11 cellular contexts compared by ENCODE assay signal in the genomic region with DNA sequence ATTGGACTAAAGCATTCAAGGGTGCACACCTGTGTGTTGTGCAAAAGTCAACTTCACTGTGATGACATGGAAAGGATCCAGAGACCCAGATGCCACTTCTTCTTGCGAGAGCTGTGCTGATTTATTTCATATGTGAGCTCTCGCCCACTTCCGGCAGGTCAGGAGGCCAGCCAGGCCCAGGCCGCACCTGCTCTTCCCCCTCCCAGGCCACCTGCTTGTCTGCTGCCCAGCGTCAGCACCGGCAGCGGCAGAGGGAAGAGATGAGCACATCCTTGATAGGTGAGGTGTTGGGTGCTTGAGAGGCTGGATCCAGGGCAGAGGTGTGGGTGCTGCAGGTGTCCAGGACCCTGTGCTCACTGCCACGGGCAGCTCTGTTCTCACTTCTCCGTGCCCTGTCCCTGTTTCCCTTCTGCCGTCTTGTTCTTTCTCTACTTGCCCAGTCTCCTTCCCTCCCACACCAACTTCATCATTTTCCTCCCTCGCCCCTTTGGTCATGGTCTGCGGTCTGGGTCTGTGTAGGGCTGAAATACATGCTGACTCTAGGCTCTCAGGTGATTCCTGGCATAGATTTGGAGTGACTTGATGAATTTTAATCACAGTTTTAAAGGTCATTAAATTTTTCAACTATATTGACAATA.
DNase-seq lines count a peak whose midpoint lies in the region; ATAC-seq and TF ChIP-seq lines count a peak whose summit lies in the region.
"Had no signal": no experiment of that assay in that cellular context is flagged by ENCODE, and none has a peak within 500 bp of the region (broad histone marks: within the 10 kb centered on the region; RNA-seq: fewer than 3 reads in every experiment).

No MANE protein-coding gene starts in this region.

- ATAC-seq in gastroesophageal sphincter (no peak), psoas muscle (peak; percentile 44 to 81 (median 71)), HG02759 (IDR thresholded peaks at IDR 0.05; ENCODE audit: unreplicated experiment) (no peak)

- H3K36me3 ChIP-seq in gastroesophageal sphincter (peaks cover 0 to 14% of the 10 kb centered on the region in 2 donors), psoas muscle (ENCODE audit: insufficient read depth in 1 of 2, low read depth in 1 of 2) (no peaks in the 10 kb centered on the region)
- H3K36me3 ChIP-seq in effector memory CD4-positive, alpha-beta T cell (ENCODE audit: control insufficient read depth, insufficient read depth, low read length) = no peaks in the 10 kb centered on the region
- H3K36me3 ChIP-seq: neural progenitor cell had no signal

- no peak for TF ChIP-seq POLR2A in gastroesophageal sphincter (IDR thresholded peaks at IDR 0.05)

- DNase-seq in DMS153 treated with DMSO at 0.1 percent for 48 hours (lab: John Stamatoyannopoulos, UW; ENCODE audit: unreplicated experiment) (peak; percentile 43), NCI-H69 (lab: John Stamatoyannopoulos, UW) (peak; percentile 37), psoas muscle (peak in 1 of 2 donors; percentile 72), middle frontal gyrus (ENCODE audit: extremely low spot score, low spot score) (no peak)
- DNase-seq in effector memory CD4-positive, alpha-beta T cell = no peak
- no peak for DNase-seq in stimulated activated CD4-positive, alpha-beta T cell treated with anti-CD3 and anti-CD28 coated beads, Interleukin-12 subunit alpha, Interleukin-12 subunit beta, amount 100 ng/mL, for 4 hours
- DNase-seq: Kasumi-1 had no signal

- 44 to 56% methylated on average over 9 of the region's 12 CpGs for WGBS in gastroesophageal sphincter (ENCODE audit: low coverage in 1 of 2), 2 donors
- 33 to 48% (median 39%) methylated on average over 12 of the region's 12 CpGs for WGBS in psoas muscle, 3 donors

- peaks cover 17 to 100% (median 83%) of the 10 kb centered on the region in 3 donors for H3K4me1 ChIP-seq in gastroesophageal sphincter
- H3K4me1 ChIP-seq in psoas muscle = peaks cover 90% of the 10 kb centered on the region
- H3K4me1 ChIP-seq in effector memory CD4-positive, alpha-beta T cell (ENCODE audit: control insufficient read depth, insufficient read depth, low read length, poor library complexity, severe bottlenecking) = no peaks in the 10 kb centered on the region

- TF ChIP-seq CTCF in gastroesophageal sphincter (IDR thresholded peaks at IDR 0.05) (no peak), psoas muscle (IDR thresholded peaks at IDR 0.05) (no peak)

- H3K9me3 ChIP-seq in gastroesophageal sphincter (no peaks in the 10 kb centered on the region), psoas muscle (no peaks in the 10 kb centered on the region)
- no peaks in the 10 kb centered on the region for H3K9me3 ChIP-seq in effector memory CD4-positive, alpha-beta T cell (ENCODE audit: control insufficient read depth, low read length)
- H3K9me3 ChIP-seq: BLaER1 treated with 17β-estradiol and CSF1 and Interleukin-3, amounts not matched to agents 10 nM and 100 nM had no signal

- no peak overlapping the region for H3K4me3 ChIP-seq in gastroesophageal sphincter
- no peak overlapping the region for H3K4me3 ChIP-seq in psoas muscle
- no peak overlapping the region for H3K4me3 ChIP-seq in effector memory CD4-positive, alpha-beta T cell (ENCODE audit: insufficient read depth, low read depth, low read length, poor library complexity, severe bottlenecking)
- H3K4me3 ChIP-seq: BLaER1 treated with 17β-estradiol and CSF1 and Interleukin-3, amounts not matched to agents 10 nM and 100 nM; neural progenitor cell had no signal

- H3K27me3 ChIP-seq in gastroesophageal sphincter = no peaks in the 10 kb centered on the region
- no peaks in the 10 kb centered on the region for H3K27me3 ChIP-seq in psoas muscle (ENCODE audit: insufficient read depth in 3 of 3, low read length in 2 of 3)
- H3K27me3 ChIP-seq in effector memory CD4-positive, alpha-beta T cell (replicated peaks; ENCODE audit: control insufficient read depth, insufficient read depth, low read length, poor library complexity, severe bottlenecking) = no peaks in the 10 kb centered on the region
- H3K27me3 ChIP-seq: BLaER1 treated with 17β-estradiol and CSF1 and Interleukin-3, amounts not matched to agents 10 nM and 100 nM; neural progenitor cell had no signal

- intact Hi-C loops in psoas muscle (cut with DNase I) = no loop called here

- H3K27ac ChIP-seq in gastroesophageal sphincter (peak overlapping the region in 3 of 4 donors; percentile 66 to 89 (median 87)), psoas muscle (peak overlapping the region; percentile 93)
- H3K27ac ChIP-seq in effector memory CD4-positive, alpha-beta T cell (ENCODE audit: insufficient read depth, low read length, poor library complexity, severe bottlenecking) = no peak overlapping the region
- H3K27ac ChIP-seq: BLaER1 treated with 17β-estradiol and CSF1 and Interleukin-3, amounts not matched to agents 10 nM and 100 nM; neural progenitor cell had no signal

- no peak for TF ChIP-seq EP300 in gastroesophageal sphincter (IDR thresholded peaks at IDR 0.05)

Comparison
In these comparisons a context has a peak if more than half of its experiments do, and no peak if none do; other contexts are left out.
1. DNase-seq: peak in DMS153 treated with DMSO at 0.1 percent for 48 hours (single experiment) and NCI-H69 (single experiment); none in middle frontal gyrus (single experiment), effector memory CD4-positive, alpha-beta T cell (0 of 3) and stimulated activated CD4-positive, alpha-beta T cell treated with anti-CD3 and anti-CD28 coated beads, Interleukin-12 subunit alpha, Interleukin-12 subunit beta, amount 100 ng/mL, for 4 hours (single experiment).
2. ATAC-seq: peak in psoas muscle (4 of 4); none in gastroesophageal sphincter (single experiment) and HG02759 (single experiment).